In the genomic region with DNA sequence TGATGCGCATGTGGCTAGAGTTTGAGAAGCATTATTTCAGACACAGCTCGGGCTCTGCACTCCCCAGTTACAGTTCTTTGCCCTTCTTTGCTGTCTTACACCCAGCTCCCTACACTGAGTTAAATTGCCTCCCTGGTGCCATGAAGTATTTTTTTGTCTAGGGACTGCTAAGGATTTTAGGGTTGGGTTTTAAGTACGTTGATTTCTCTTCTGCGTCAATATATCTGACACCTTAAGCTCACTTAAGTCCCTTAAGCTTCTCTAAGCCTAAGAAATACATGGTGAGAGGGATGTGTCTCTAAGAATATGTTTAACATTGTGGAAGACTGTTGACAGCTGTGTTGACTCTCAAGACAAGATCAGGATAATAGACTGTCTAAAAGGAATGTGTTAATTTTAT, we compare ENCODE assay signal across 15 cellular contexts.
DNase-seq lines count a peak whose midpoint lies in the region; ATAC-seq, FAIRE-seq and TF ChIP-seq lines count a peak whose summit lies in the region.
"Had no signal": no experiment of that assay in that cellular context is flagged by ENCODE, and none has a peak within 500 bp of the region (broad histone marks: within the 10 kb centered on the region; RNA-seq: fewer than 3 reads in every experiment).

No MANE protein-coding gene starts in this region.

- H3K4me3 ChIP-seq in cardiac muscle cell (no peak overlapping the region), right cardiac atrium (ENCODE audit: low read length) (no peak overlapping the region), WERI-Rb-1 (ENCODE audit: low read depth, low read length) (no peak overlapping the region)

- H3K27me3 ChIP-seq in cardiac muscle cell (no peaks in the 10 kb centered on the region), right cardiac atrium (ENCODE audit: control insufficient read depth, insufficient read depth) (no peaks in the 10 kb centered on the region), WERI-Rb-1 (ENCODE audit: insufficient read depth, low read depth, severe bottlenecking) (no peaks in the 10 kb centered on the region)

- H3K36me3 ChIP-seq in cardiac muscle cell (no peaks in the 10 kb centered on the region), WERI-Rb-1 (no peaks in the 10 kb centered on the region)

- DNase-seq in cardiac muscle cell (ENCODE audit: low read depth in 1 of 2, low spot score in 1 of 2) (no peak), right cardiac atrium (no peak), WERI-Rb-1 (peak; percentile 38), nephron progenitor cell (no peak), GM19239 (ENCODE audit: insufficient read length, low spot score) (no peak), erythroblast (lab: John Stamatoyannopoulos, UW) (no peak)
- DNase-seq in effector memory CD8-positive, alpha-beta T cell = no peak
- DNase-seq: CD8-positive, alpha-beta T cell; COR-L47; HFFc6 had no signal

- no peak for TF ChIP-seq POLR2A in erythroblast (IDR thresholded peaks at IDR 0.05; ENCODE audit: low read length)

- peaks cover 27% of the 10 kb centered on the region for H3K4me1 Mint-ChIP-seq in nephron progenitor cell
- no peaks in the 10 kb centered on the region for H3K4me1 Mint-ChIP-seq in effector memory CD8-positive, alpha-beta T cell (ENCODE audit: low read depth in 2 of 2)
- H3K4me1 Mint-ChIP-seq: CD14-positive monocyte had no signal

- intact Hi-C loops in right cardiac atrium (cut with DNase I) = no loop called here

- H3K27ac Mint-ChIP-seq in nephron progenitor cell = peak overlapping the region; percentile 58
- no peak overlapping the region for H3K27ac Mint-ChIP-seq in effector memory CD8-positive, alpha-beta T cell
- H3K27ac Mint-ChIP-seq: CD14-positive monocyte; CD8-positive, alpha-beta T cell; HFFc6 had no signal

- 96% methylated on average over 4 of the region's 4 CpGs for WGBS in right cardiac atrium

- no peak for FAIRE-seq in GM19239 (lab: Jason Lieb, UNC)
- FAIRE-seq: H1 had no signal

- ATAC-seq in right cardiac atrium (no peak), HG02678 (IDR thresholded peaks at IDR 0.05; ENCODE audit: unreplicated experiment) (no peak)
- no peak for ATAC-seq in effector memory CD8-positive, alpha-beta T cell (replicated peaks)
- ATAC-seq: CD8-positive, alpha-beta T cell had no signal

- peaks cover 6% of the 10 kb centered on the region for H3K27me3 Mint-ChIP-seq in nephron progenitor cell (ENCODE audit: low read depth, poor library complexity)
- no peaks in the 10 kb centered on the region for H3K27me3 Mint-ChIP-seq in effector memory CD8-positive, alpha-beta T cell

- H3K4me1 ChIP-seq in cardiac muscle cell (ENCODE audit: low read depth) (peaks cover 18% of the 10 kb centered on the region), right cardiac atrium (ENCODE audit: control insufficient read depth, insufficient read depth, low read length) (peaks cover 5% of the 10 kb centered on the region)

- TF ChIP-seq CTCF in cardiac muscle cell (IDR thresholded peaks at IDR 0.05; ENCODE audit: low read depth, low read length) (no peak), WERI-Rb-1 (IDR thresholded peaks at IDR 0.05; ENCODE audit: low read depth, low read length) (no peak), nephron progenitor cell (IDR thresholded peaks at IDR 0.05) (no peak)

- H3K9me3 ChIP-seq in cardiac muscle cell (ENCODE audit: low read depth) = no peaks in the 10 kb centered on the region
- H3K9me3 ChIP-seq in right cardiac atrium (ENCODE audit: control insufficient read depth, low read length) = no peaks in the 10 kb centered on the region
- no peaks in the 10 kb centered on the region for H3K9me3 ChIP-seq in WERI-Rb-1 (ENCODE audit: severe bottlenecking)

- H3K36me3 Mint-ChIP-seq in nephron progenitor cell (ENCODE audit: low read depth) = peaks cover 5% of the 10 kb centered on the region
- H3K36me3 Mint-ChIP-seq in effector memory CD8-positive, alpha-beta T cell (ENCODE audit: insufficient read depth) = no peaks in the 10 kb centered on the region
- H3K36me3 Mint-ChIP-seq: CD14-positive monocyte; CD8-positive, alpha-beta T cell had no signal

- H3K27ac ChIP-seq in cardiac muscle cell = peak overlapping the region; percentile 20
- no peak overlapping the region for H3K27ac ChIP-seq in right cardiac atrium (ENCODE audit: low read length)
- no peak overlapping the region for H3K27ac ChIP-seq in WERI-Rb-1
- H3K27ac ChIP-seq: 22Rv1, HL-60 had no signal

- no peaks in the 10 kb centered on the region for H3K9me3 Mint-ChIP-seq in nephron progenitor cell
- H3K9me3 Mint-ChIP-seq in effector memory CD8-positive, alpha-beta T cell = peaks cover 7 to 9% of the 10 kb centered on the region in 2 donors
- H3K9me3 Mint-ChIP-seq: CD8-positive, alpha-beta T cell had no signal

- H3K4me3 Mint-ChIP-seq in nephron progenitor cell = no peak overlapping the region
- no peak overlapping the region for H3K4me3 Mint-ChIP-seq in effector memory CD8-positive, alpha-beta T cell
- H3K4me3 Mint-ChIP-seq: CD14-positive monocyte; CD8-positive, alpha-beta T cell; HFFc6 had no signal
